Comparison of ENCODE assay signal across 1 cellular context in genomic region chr6:41092421-41093140, GRCh38.
TF ChIP-seq lines count a peak whose summit lies in the region.

No MANE protein-coding gene starts in this region.

TF ChIP-seq in H1, 55 proteins besides CTCF, POLR2A, EP300 and RAD21:
- TF ChIP-seq CBX5 (IDR thresholded peaks at IDR 0.05; ENCODE audit: low read depth, low read length) (no peak), RNF2 (IDR thresholded peaks at IDR 0.05; ENCODE audit: borderline replicate concordance, low read depth, low read length, missing control alignments, poor library complexity, severe bottlenecking) (no peak), RBBP5 (IDR thresholded peaks at IDR 0.05; ENCODE audit: borderline replicate concordance, low read depth, low read length) (no peak), GTF2F1 (IDR thresholded peaks at IDR 0.05; ENCODE audit: borderline replicate concordance, low read depth, low read length) (no peak), SP2 (IDR thresholded peaks at IDR 0.05; ENCODE audit: low read length) (no peak), EGR1 (IDR thresholded peaks at IDR 0.05; ENCODE audit: borderline replicate concordance, low read depth, low read length) (no peak), EZH2 (IDR thresholded peaks at IDR 0.05; ENCODE audit: low read depth, low read length, severe bottlenecking) (no peak), NANOG (IDR thresholded peaks at IDR 0.05; ENCODE audit: insufficient read depth, low read depth, low read length, poor library complexity, severe bottlenecking) (no peak), JUND (IDR thresholded peaks at IDR 0.05; ENCODE audit: low read length) (no peak), CTBP2 (IDR thresholded peaks at IDR 0.05; ENCODE audit: borderline replicate concordance, insufficient read depth, insufficient read length, low read length) (no peak)
TF ChIP-seq in H1: peak in this region for 0.
